Comparison of ENCODE assay signal across 9 cellular contexts in genomic region chr3:106068795-106069194, GRCh38.
DNase-seq lines count a peak whose midpoint lies in the region; ATAC-seq and TF ChIP-seq lines count a peak whose summit lies in the region.
"Had no signal": no experiment of that assay in that cellular context is flagged by ENCODE, and none has a peak within 500 bp of the region (broad histone marks: within the 10 kb centered on the region; RNA-seq: fewer than 3 reads in every experiment).

No MANE protein-coding gene starts in this region.

- ATAC-seq in GM19372 (IDR thresholded peaks at IDR 0.05; ENCODE audit: low read depth, unreplicated experiment): peak; percentile 79
- ATAC-seq in HG03196 (IDR thresholded peaks at IDR 0.05; ENCODE audit: unreplicated experiment): peak; percentile 79
- no peak for ATAC-seq in GM21360 (IDR thresholded peaks at IDR 0.05; ENCODE audit: unreplicated experiment)

- TF ChIP-seq CTCF in AG10803 (conservative IDR thresholded peaks at IDR 0.05; ENCODE audit: low read length): no peak

- peak; percentile 55 for DNase-seq in AG10803 (ENCODE audit: low read depth)
- DNase-seq in fibroblast of gingiva (ENCODE audit: low read depth): peak; percentile 78
- DNase-seq in ureter (ENCODE audit: low spot score): no peak
- no peak for DNase-seq in NCI-H1417 treated with DMSO at 0.1 percent for 48 hours (lab: John Stamatoyannopoulos, UW)
- DNase-seq in NCI-H146 (lab: John Stamatoyannopoulos, UW): no peak
- DNase-seq: Calu3 had no signal

- H3K4me3 ChIP-seq in AG10803 (ENCODE audit: low read length): no peak overlapping the region

Comparison
In these comparisons a context has a peak if more than half of its experiments do, and no peak if none do; other contexts are left out.
1. DNase-seq: peak in AG10803 (single experiment) and fibroblast of gingiva (single experiment); none in ureter (single experiment), NCI-H1417 treated with DMSO at 0.1 percent for 48 hours (single experiment) and NCI-H146 (single experiment).